ENCODE assay signal across 11 cellular contexts in the genomic region with DNA sequence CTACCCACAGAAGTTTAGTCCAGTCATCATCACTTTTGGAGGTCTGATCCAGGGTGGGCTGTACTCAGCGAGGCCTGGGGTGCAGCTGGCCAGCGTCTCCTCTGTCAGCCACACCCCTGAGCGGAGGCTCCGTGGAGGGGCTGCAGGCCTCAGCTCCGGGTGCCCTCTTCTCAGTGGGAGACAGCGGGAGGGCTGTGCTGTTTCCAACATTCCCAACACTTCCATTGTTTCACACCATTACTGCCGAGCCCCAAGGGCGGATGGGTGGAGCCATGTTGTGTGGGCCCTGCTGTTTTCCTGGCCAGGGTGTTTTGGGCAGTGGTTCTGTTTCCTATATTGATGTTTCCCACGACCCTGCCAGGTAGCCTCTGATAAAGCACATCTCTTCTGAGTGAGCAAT.
"Had no signal": no experiment of that assay in that cellular context is flagged by ENCODE, and none has a peak within 500 bp of the region (broad histone marks: within the 10 kb centered on the region; RNA-seq: fewer than 3 reads in every experiment).

No MANE protein-coding gene starts in this region.

- H3K9ac ChIP-seq: parathyroid adenoma had no signal

- ATAC-seq: left lobe of liver, natural killer cell had no signal

- H3K27me3 ChIP-seq: tibial artery, upper lobe of left lung, uterus had no signal

- H3K27ac ChIP-seq: parathyroid adenoma, tibial artery, upper lobe of left lung, uterus had no signal

- DNase-seq: islet precursor cell; natural killer cell; occipital lobe; small intestine; stimulated activated CD4-positive, alpha-beta T cell treated with anti-CD3 and anti-CD28 coated beads, Interleukin-2, amount 100 ng/mL, for 48 hours; stimulated activated naive CD4-positive, alpha-beta T cell treated with Interleukin-2 at 50 U/mL for 16 hours; tibial artery; uterus had no signal

- H3K9me3 ChIP-seq: tibial artery, upper lobe of left lung, uterus had no signal

- H3K4me3 ChIP-seq: tibial artery, upper lobe of left lung, uterus had no signal

- H2AFZ ChIP-seq: parathyroid adenoma had no signal

- H3K4me1 ChIP-seq: tibial artery, upper lobe of left lung, uterus had no signal

- H3K36me3 ChIP-seq: tibial artery, uterus had no signal
